18 cellular contexts compared by ENCODE assay signal in the genomic region with DNA sequence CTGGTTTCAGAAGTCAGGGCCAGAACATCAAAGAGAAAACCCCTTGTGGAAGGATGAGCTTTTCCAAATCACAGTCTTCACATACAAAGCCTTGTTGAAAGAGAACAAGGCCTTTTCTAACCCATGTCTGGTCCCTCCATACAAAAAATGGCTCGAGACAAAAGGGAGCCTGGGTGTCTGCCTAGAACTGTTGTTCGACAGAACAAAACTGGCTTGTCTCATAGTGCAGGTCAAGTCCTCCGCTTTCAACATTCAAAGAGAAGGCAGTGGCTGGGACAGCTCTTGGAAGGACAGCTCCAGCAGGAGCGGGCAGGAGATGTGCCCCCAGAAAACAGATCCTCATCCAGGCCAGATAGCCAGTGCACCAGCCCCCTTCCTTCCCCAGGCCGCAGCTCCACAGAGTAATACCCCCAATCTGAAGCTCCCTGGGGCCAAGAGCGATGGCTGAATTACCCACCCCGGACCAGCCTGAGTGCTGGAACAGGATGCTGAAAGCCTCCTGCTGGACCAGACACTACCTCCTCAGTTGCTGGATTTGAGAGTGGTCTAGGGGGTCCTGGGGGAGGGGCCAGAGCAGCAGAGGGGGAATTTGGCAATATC. TPM values are rescaled to one million over a fixed set of nuclear protein-coding genes. Genes with fewer than 3 reads are reported as not detected.
DNase-seq lines count a peak whose midpoint lies in the region; ATAC-seq and TF ChIP-seq lines count a peak whose summit lies in the region.
"Had no signal": no experiment of that assay in that cellular context is flagged by ENCODE, and none has a peak within 500 bp of the region (broad histone marks: within the 10 kb centered on the region; RNA-seq: fewer than 3 reads in every experiment).

No MANE protein-coding gene starts in this region.

- TF ChIP-seq POLR2A in uterus (IDR thresholded peaks at IDR 0.05): no peak

- H3K27me3 ChIP-seq in uterus: no peaks in the 10 kb centered on the region
- H3K27me3 ChIP-seq: BLaER1 treated with 17β-estradiol and CSF1 and Interleukin-3, amounts not matched to agents 10 nM and 100 nM had no signal

- H3K36me3 ChIP-seq in uterus: no peaks in the 10 kb centered on the region
- H3K36me3 ChIP-seq: BLaER1 treated with 17β-estradiol and CSF1 and Interleukin-3, amounts not matched to agents 10 nM and 100 nM had no signal

- no peaks in the 10 kb centered on the region for H3K4me1 ChIP-seq in uterus
- H3K4me1 ChIP-seq: A549; BLaER1 treated with 17β-estradiol and CSF1 and Interleukin-3, amounts not matched to agents 10 nM and 100 nM had no signal

- H3K9me3 ChIP-seq in uterus: no peaks in the 10 kb centered on the region
- H3K9me3 ChIP-seq: A549; BLaER1 treated with 17β-estradiol and CSF1 and Interleukin-3, amounts not matched to agents 10 nM and 100 nM had no signal

- DNase-seq in globus pallidus (ENCODE audit: low spot score) (peak; percentile 92), midbrain (lab: John Stamatoyannopoulos, UW) (peak; percentile 82), superior temporal gyrus (ENCODE audit: extremely low spot score) (peak; percentile 89), foreskin melanocyte (no peak), uterus (no peak)
- DNase-seq: DMS79 treated with DMSO at 0.1 percent for 48 hours, MV-4-11, NCI-H187, NCI-H345, NCI-H524 treated with DMSO at 0.1 percent for 48 hours, PC-3, RPMI8226 had no signal

- H3K4me3 ChIP-seq in uterus: no peak overlapping the region
- H3K4me3 ChIP-seq: A549; BLaER1 treated with 17β-estradiol and CSF1 and Interleukin-3, amounts not matched to agents 10 nM and 100 nM had no signal

- no peak for TF ChIP-seq CTCF in uterus (IDR thresholded peaks at IDR 0.05)

- H3K27ac ChIP-seq in angular gyrus (ENCODE audit: low read depth, low read length): peak overlapping the region; percentile 82
- no peak overlapping the region for H3K27ac ChIP-seq in uterus
- H3K27ac ChIP-seq: A549; BLaER1 treated with 17β-estradiol and CSF1 and Interleukin-3, amounts not matched to agents 10 nM and 100 nM; KMS-11 had no signal

- no peak for ATAC-seq in HG03469 (IDR thresholded peaks at IDR 0.05; ENCODE audit: unreplicated experiment)
- ATAC-seq: A549, PC-3 had no signal

- intact Hi-C loops in uterus (cut with DNase I; ENCODE audit: low total_unique reads): no loop called here

RNA-seq across cellular contexts. Expression of a gene that starts 27.6 kb away (rescaled TPM):
- under 1 TPM in 2 of 4 donors, not detected in 2; 0.35 to 0.46 TPM for total RNA-seq in uterus
- total RNA-seq: H4, PC-3 had no signal

RNA-seq across cellular contexts. Expression of a gene that starts 30.4 kb away (rescaled TPM):
- under 1 TPM in 1 of 4 donors, not detected in 3; under 0.01 TPM for total RNA-seq in uterus
- total RNA-seq: H4, PC-3 had no signal

RNA-seq across cellular contexts. Expression of a gene that starts 40.0 kb away (rescaled TPM):
- 1 to 10 TPM in 2 of 4 donors, under 1 TPM in 1, not detected in 1; under 0.01 to 5.5 (median 1.9) TPM for total RNA-seq in uterus
- total RNA-seq: H4, PC-3 had no signal

Comparison
In these comparisons a context has a peak if more than half of its experiments do, and no peak if none do; other contexts are left out.
1. DNase-seq: peak in globus pallidus (single experiment), midbrain (single experiment) and superior temporal gyrus (single experiment); none in foreskin melanocyte (single experiment) and uterus (0 of 2).